1 cellular context compared by ENCODE assay signal in the genomic region with DNA sequence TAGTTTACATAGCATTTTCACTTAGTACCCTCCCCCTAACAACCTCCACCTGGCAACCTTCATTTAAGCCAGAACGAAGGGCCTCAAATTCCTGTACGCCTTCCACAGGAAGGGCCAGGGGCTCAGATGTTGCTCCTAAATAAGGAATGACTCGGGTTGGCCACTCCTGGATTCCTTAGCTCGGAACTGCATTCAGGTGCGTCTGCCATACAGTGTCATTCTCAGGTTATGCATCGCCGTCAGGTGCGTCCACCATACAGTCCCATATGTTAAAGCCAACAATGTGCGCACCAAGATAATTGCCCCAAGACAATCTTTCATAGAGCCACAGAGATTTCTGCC.
TF ChIP-seq lines count a peak whose summit lies in the region.

No MANE protein-coding gene starts in this region.

TF ChIP-seq in A549, 52 proteins besides CTCF, POLR2A, EP300 and RAD21 (continued from another document):
- TF ChIP-seq, protein P1, sequence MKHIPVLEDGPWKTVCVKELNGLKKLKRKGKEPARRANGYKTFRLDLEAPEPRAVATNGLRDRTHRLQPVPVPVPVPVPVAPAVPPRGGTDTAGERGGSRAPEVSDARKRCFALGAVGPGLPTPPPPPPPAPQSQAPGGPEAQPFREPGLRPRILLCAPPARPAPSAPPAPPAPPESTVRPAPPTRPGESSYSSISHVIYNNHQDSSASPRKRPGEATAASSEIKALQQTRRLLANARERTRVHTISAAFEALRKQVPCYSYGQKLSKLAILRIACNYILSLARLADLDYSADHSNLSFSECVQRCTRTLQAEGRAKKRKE (CRISPR knock-in tag; IDR thresholded peaks at IDR 0.05; ENCODE audit: low read depth) = no peak
- no peak for TF ChIP-seq NR3C1 (IDR thresholded peaks at IDR 0.05)
- TF ChIP-seq HOXB13 (CRISPR knock-in tag; IDR thresholded peaks at IDR 0.05; ENCODE audit: low read depth) = no peak
TF ChIP-seq in A549: peak in this region for 0.
